In genomic region chr5:24644757-24645156, GRCh38 we compare ENCODE assay signal across 10 cellular contexts. TPM values are rescaled to one million over a fixed set of nuclear protein-coding genes. Genes with fewer than 3 reads are reported as not detected.
DNase-seq lines count a peak whose midpoint lies in the region; ATAC-seq, FAIRE-seq and TF ChIP-seq lines count a peak whose summit lies in the region.
"Had no signal": no experiment of that assay in that cellular context is flagged by ENCODE, and none has a peak within 500 bp of the region (broad histone marks: within the 10 kb centered on the region; RNA-seq: fewer than 3 reads in every experiment).

Gene CDH10, minus strand, starts transcription at chr5:24644978. Its CDS starts 51,488 bp downstream, at chr5:24593490.

- CTCF ChIA-PET in HEK293 (lab: Yijun Ruan, JAX): no interaction called here

- H3K4me1 Mint-ChIP-seq in progenitor cell of endocrine pancreas (ENCODE audit: low read depth): peaks cover 44% of the 10 kb centered on the region

- H3K9me3 ChIP-seq in HEK293 (ENCODE audit: control insufficient read depth, insufficient read depth, low read depth, low read length) (no peaks in the 10 kb centered on the region), RWPE2 (ENCODE audit: severe bottlenecking) (no peaks in the 10 kb centered on the region)
- H3K9me3 ChIP-seq: gastroesophageal sphincter had no signal

- H3K4me1 ChIP-seq in HEK293 (ENCODE audit: control insufficient read depth, insufficient read depth, low read length) (no peaks in the 10 kb centered on the region), RWPE2 (ENCODE audit: insufficient read depth, poor library complexity, severe bottlenecking) (peaks cover 7% of the 10 kb centered on the region)

- H3K36me3 ChIP-seq in HEK293 (ENCODE audit: control insufficient read depth in 2 of 2, insufficient read depth in 1 of 2, low read length in 2 of 2) (no peaks in the 10 kb centered on the region), RWPE2 (ENCODE audit: low read depth) (no peaks in the 10 kb centered on the region)
- H3K36me3 ChIP-seq: gastroesophageal sphincter had no signal

- peak within 1 kb of the TSS; percentile 93 for H3K4me3 Mint-ChIP-seq in progenitor cell of endocrine pancreas (ENCODE audit: low read depth)

- no peak for FAIRE-seq in frontal cortex (lab: Jason Lieb, UNC)

- H3K27ac ChIP-seq in HEK293 (ENCODE audit: extremely low read depth, low read depth, low read length) (no peak within 1 kb of the TSS), RWPE2 (ENCODE audit: poor library complexity, severe bottlenecking) (no peak within 1 kb of the TSS)
- H3K27ac ChIP-seq: gastroesophageal sphincter had no signal

- H3K4me3 ChIP-seq in HEK293 (ENCODE audit: low read depth, low read length): peak within 1 kb of the TSS; percentile 48
- peak within 1 kb of the TSS; percentile 14 for H3K4me3 ChIP-seq in RWPE2 (ENCODE audit: severe bottlenecking)

- no peaks in the 10 kb centered on the region for H3K27me3 Mint-ChIP-seq in progenitor cell of endocrine pancreas

- H3K27me3 ChIP-seq in RWPE2 (ENCODE audit: insufficient read depth, poor library complexity, severe bottlenecking): peaks cover 49% of the 10 kb centered on the region

- TF ChIP-seq CTCF in HEK293 (tag by site-specific recombination; IDR thresholded peaks at IDR 0.05) (no peak), RWPE2 (IDR thresholded peaks at IDR 0.05; ENCODE audit: poor library complexity, severe bottlenecking) (no peak), progenitor cell of endocrine pancreas (IDR thresholded peaks at IDR 0.05; ENCODE audit: unreplicated experiment) (no peak)

- DNase-seq in RWPE2 (ENCODE audit: low spot score) (no peak), frontal cortex (ENCODE audit: low spot score in 2 of 2) (no peak), progenitor cell of endocrine pancreas (ENCODE audit: low spot score, unreplicated experiment) (peak; percentile 32), NCI-H345 treated with DMSO at 0.1 percent for 48 hours (lab: John Stamatoyannopoulos, UW; ENCODE audit: unreplicated experiment) (no peak), NK-92 (lab: John Stamatoyannopoulos, UW; ENCODE audit: unreplicated experiment) (no peak), COLO668 (lab: John Stamatoyannopoulos, UW; ENCODE audit: unreplicated experiment) (no peak)
- no peak for DNase-seq in effector CD4-positive, alpha-beta T cell
- DNase-seq: activated CD4-positive, alpha-beta T cell treated with anti-CD3 and anti-CD28 coated beads, Interleukin-2, amount 50 U/mL, for 48 hours had no signal

- H3K27ac Mint-ChIP-seq in progenitor cell of endocrine pancreas: peak within 1 kb of the TSS; percentile 82

- ATAC-seq in RWPE2 (ENCODE audit: low read depth): peak; percentile 56
- ATAC-seq: gastroesophageal sphincter had no signal

- POLR2A ChIA-PET in HEK293 (lab: Yijun Ruan, JAX): no interaction called here

- no peaks in the 10 kb centered on the region for H3K9me3 Mint-ChIP-seq in progenitor cell of endocrine pancreas (ENCODE audit: low read depth)

- H3K36me3 Mint-ChIP-seq in progenitor cell of endocrine pancreas (ENCODE audit: insufficient read depth): no peaks in the 10 kb centered on the region

TF ChIP-seq in HEK293, 187 proteins besides CTCF, POLR2A, EP300 and RAD21:
- TF ChIP-seq PRDM1 (tag by site-specific recombination; IDR thresholded peaks at IDR 0.05): peak; percentile 77
- TF ChIP-seq KLF7 (tag by site-specific recombination; IDR thresholded peaks at IDR 0.05; ENCODE audit: borderline replicate concordance): no peak

RNA-seq across cellular contexts. Expression of gene CDH10, which starts in this region (rescaled TPM):
- total RNA-seq in frontal cortex: 79.9 TPM
- 11.0 and 11.5 TPM in 2 replicates for total RNA-seq in progenitor cell of endocrine pancreas
